15 cellular contexts compared by ENCODE assay signal in genomic region chr4:137664416-137664815, GRCh38.
DNase-seq lines count a peak whose midpoint lies in the region; TF ChIP-seq lines count a peak whose summit lies in the region.
"Had no signal": no experiment of that assay in that cellular context is flagged by ENCODE, and none has a peak within 500 bp of the region (broad histone marks: within the 10 kb centered on the region; RNA-seq: fewer than 3 reads in every experiment).

No MANE protein-coding gene starts in this region.

- no peak for TF ChIP-seq CTCF in HFF-Myc (IDR thresholded peaks at IDR 0.05; ENCODE audit: low read depth, low read length, missing control alignments)
- TF ChIP-seq CTCF in brain microvascular endothelial cell (IDR thresholded peaks at IDR 0.05; ENCODE audit: low read depth, low read length, missing control alignments) = no peak
- TF ChIP-seq CTCF in type B pancreatic cell (conservative IDR thresholded peaks at IDR 0.05) = no peak
- no peak for TF ChIP-seq CTCF in glutamatergic neuron (IDR thresholded peaks at IDR 0.05; ENCODE audit: partially characterized antibody, unreplicated experiment)

- H3K9me3 ChIP-seq in muscle layer of colon (ENCODE audit: low read length) = no peaks in the 10 kb centered on the region

- H3K4me3 Mint-ChIP-seq in type B pancreatic cell (peak overlapping the region; percentile 42), glutamatergic neuron (ENCODE audit: unreplicated experiment) (no peak overlapping the region)
- H3K4me3 Mint-ChIP-seq: activated CD8-positive, alpha-beta T cell treated with anti-CD3 and anti-CD28 coated beads for 36 hours; activated T-helper 1 cell treated with anti-CD3 and anti-CD28 coated beads, Interleukin-12 subunit alpha, Interleukin-12 subunit beta, Interleukin-2, Interleukin-4 antibody, amounts not matched to agents 30 ng/mL and 10 ng/mL and 1 ng/mL, durations not matched to agents 14 hours and 24 hours and 36 hours had no signal

- no peak overlapping the region for H3K9ac ChIP-seq in muscle layer of colon (ENCODE audit: low read length)

- H3K4me1 Mint-ChIP-seq in type B pancreatic cell (ENCODE audit: unreplicated experiment) (peaks cover 28% of the 10 kb centered on the region), glutamatergic neuron (ENCODE audit: low read depth, unreplicated experiment) (peaks cover 6% of the 10 kb centered on the region)

- H3K4me3 ChIP-seq in HFF-Myc (replicated peaks; ENCODE audit: low read depth, low read length) (no peak overlapping the region), brain microvascular endothelial cell (ENCODE audit: low read depth, low read length) (no peak overlapping the region), muscle layer of colon (ENCODE audit: low read depth in 1 of 2, low read length in 2 of 2) (peak overlapping the region in 1 of 2 donors; percentile 17)
- H3K4me3 ChIP-seq: GM12878 had no signal

- H3K27me3 ChIP-seq in brain microvascular endothelial cell (replicated peaks) (no peaks in the 10 kb centered on the region), muscle layer of colon (ENCODE audit: control insufficient read depth in 1 of 2, insufficient read depth in 2 of 2, low read length in 2 of 2) (no peaks in the 10 kb centered on the region)

- peaks cover 5% of the 10 kb centered on the region for H3K36me3 Mint-ChIP-seq in type B pancreatic cell
- no peaks in the 10 kb centered on the region for H3K36me3 Mint-ChIP-seq in glutamatergic neuron (ENCODE audit: unreplicated experiment)

- in situ Hi-C loops in brain microvascular endothelial cell (cut with HindIII; ENCODE audit: low pct_ligation_motif_present, low sequenced_read_pairs) = no loop called here

- no peaks in the 10 kb centered on the region for H3K36me3 ChIP-seq in brain microvascular endothelial cell (replicated peaks)
- H3K36me3 ChIP-seq in muscle layer of colon (ENCODE audit: insufficient read depth, low read length) = no peaks in the 10 kb centered on the region

- H3K4me1 ChIP-seq in muscle layer of colon (ENCODE audit: insufficient read depth, low read length) = peaks cover 29% of the 10 kb centered on the region

- H3K27ac ChIP-seq in brain microvascular endothelial cell (peak overlapping the region; percentile 65), muscle layer of colon (ENCODE audit: low read depth, low read length) (peak overlapping the region; percentile 59)
- H3K27ac ChIP-seq: C4-2B had no signal

- H3K27me3 Mint-ChIP-seq in type B pancreatic cell (no peaks in the 10 kb centered on the region), glutamatergic neuron (ENCODE audit: unreplicated experiment) (peaks cover 1% of the 10 kb centered on the region)
- H3K27me3 Mint-ChIP-seq: activated CD8-positive, alpha-beta T cell treated with anti-CD3 and anti-CD28 coated beads for 36 hours had no signal

- peak; percentile 57 for DNase-seq in HFF-Myc (ENCODE audit: extremely low read depth, low read depth)
- no peak for DNase-seq in brain microvascular endothelial cell
- DNase-seq in type B pancreatic cell (ENCODE audit: extremely low spot score, unreplicated experiment) = no peak
- DNase-seq in glutamatergic neuron = no peak
- no peak for DNase-seq in NOMO-1 treated with dmso at 0.1 percent for 144 hours (lab: John Stamatoyannopoulos, UW; ENCODE audit: unreplicated experiment)
- DNase-seq in SKM-1 (lab: John Stamatoyannopoulos, UW; ENCODE audit: unreplicated experiment) = no peak
- no peak for DNase-seq in Ammon's horn (ENCODE audit: low spot score)
- DNase-seq: activated CD8-positive, alpha-beta T cell treated with anti-CD3 and anti-CD28 coated beads for 36 hours; KBM-7; NCI-H1105 treated with DMSO at 0.1 percent for 48 hours; stimulated activated naive CD4-positive, alpha-beta T cell treated with Interleukin-2 at 50 U/mL for 16 hours had no signal

- H3K9me3 Mint-ChIP-seq in type B pancreatic cell (no peaks in the 10 kb centered on the region), glutamatergic neuron (ENCODE audit: unreplicated experiment) (no peaks in the 10 kb centered on the region)
- H3K9me3 Mint-ChIP-seq: activated CD8-positive, alpha-beta T cell treated with anti-CD3 and anti-CD28 coated beads for 36 hours; activated T-helper 1 cell treated with anti-CD3 and anti-CD28 coated beads, Interleukin-12 subunit alpha, Interleukin-12 subunit beta, Interleukin-2, Interleukin-4 antibody, amounts not matched to agents 30 ng/mL and 10 ng/mL and 1 ng/mL, durations not matched to agents 14 hours and 24 hours and 36 hours had no signal

- peak overlapping the region; percentile 79 for H3K27ac Mint-ChIP-seq in type B pancreatic cell
- H3K27ac Mint-ChIP-seq in glutamatergic neuron (ENCODE audit: unreplicated experiment) = no peak overlapping the region
- H3K27ac Mint-ChIP-seq: activated CD8-positive, alpha-beta T cell treated with anti-CD3 and anti-CD28 coated beads for 36 hours; activated T-helper 1 cell treated with anti-CD3 and anti-CD28 coated beads, Interleukin-12 subunit alpha, Interleukin-12 subunit beta, Interleukin-2, Interleukin-4 antibody, amounts not matched to agents 30 ng/mL and 10 ng/mL and 1 ng/mL, durations not matched to agents 14 hours and 24 hours and 36 hours had no signal
